Comparison of ENCODE assay signal across 2 cellular contexts in the genomic region with DNA sequence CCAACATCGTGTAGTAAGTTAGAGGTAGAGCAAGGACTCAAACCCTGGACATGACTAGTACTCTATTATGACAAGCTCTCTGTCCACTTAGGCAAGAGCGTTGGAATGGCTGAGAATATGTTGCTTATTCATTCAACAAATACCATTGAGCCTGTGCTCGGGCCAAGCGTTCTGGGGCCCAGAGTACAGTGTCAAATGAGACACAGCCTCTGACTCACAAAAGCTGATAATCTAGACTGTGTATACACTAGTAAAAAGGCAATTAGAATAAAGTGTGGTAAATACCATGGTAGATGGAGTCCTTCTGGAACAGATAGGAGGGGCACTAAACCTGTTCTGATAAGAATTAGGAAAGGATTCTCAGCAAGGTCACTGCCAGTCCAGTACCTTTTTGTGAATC.
TF ChIP-seq lines count a peak whose summit lies in the region.

No MANE protein-coding gene starts in this region.

TF ChIP-seq in A549, 52 proteins besides CTCF, POLR2A, EP300 and RAD21:
- TF ChIP-seq JUNB (IDR thresholded peaks at IDR 0.05) (0 out of 2 replicates have a peak, but pooled peaks have one; percentile 17), MAFK (IDR thresholded peaks at IDR 0.05; ENCODE audit: partially characterized antibody) (no peak)
TF ChIP-seq in A549: peak in this region for 1.

TF ChIP-seq in IMR-90, 13 proteins besides CTCF, POLR2A, EP300 and RAD21:
- no peak for TF ChIP-seq MAZ (IDR thresholded peaks at IDR 0.05; ENCODE audit: borderline replicate concordance, low read depth, low read length)
- no peak for TF ChIP-seq FOS (IDR thresholded peaks at IDR 0.05; ENCODE audit: low read depth, low read length)
- TF ChIP-seq CEBPB (IDR thresholded peaks at IDR 0.05; ENCODE audit: low read depth, low read length) = 0 out of 2 replicates have a peak, but pooled peaks have one; percentile 13
- TF ChIP-seq, protein P1, sequence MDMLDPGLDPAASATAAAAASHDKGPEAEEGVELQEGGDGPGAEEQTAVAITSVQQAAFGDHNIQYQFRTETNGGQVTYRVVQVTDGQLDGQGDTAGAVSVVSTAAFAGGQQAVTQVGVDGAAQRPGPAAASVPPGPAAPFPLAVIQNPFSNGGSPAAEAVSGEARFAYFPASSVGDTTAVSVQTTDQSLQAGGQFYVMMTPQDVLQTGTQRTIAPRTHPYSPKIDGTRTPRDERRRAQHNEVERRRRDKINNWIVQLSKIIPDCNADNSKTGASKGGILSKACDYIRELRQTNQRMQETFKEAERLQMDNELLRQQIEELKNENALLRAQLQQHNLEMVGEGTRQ (IDR thresholded peaks at IDR 0.05; ENCODE audit: low read depth, low read length) = no peak
- TF ChIP-seq MAFK (IDR thresholded peaks at IDR 0.05; ENCODE audit: low read depth, low read length) = no peak
- no peak for TF ChIP-seq BHLHE40 (IDR thresholded peaks at IDR 0.05; ENCODE audit: low read depth, low read length)
